20 cellular contexts compared by ENCODE assay signal in the genomic region with DNA sequence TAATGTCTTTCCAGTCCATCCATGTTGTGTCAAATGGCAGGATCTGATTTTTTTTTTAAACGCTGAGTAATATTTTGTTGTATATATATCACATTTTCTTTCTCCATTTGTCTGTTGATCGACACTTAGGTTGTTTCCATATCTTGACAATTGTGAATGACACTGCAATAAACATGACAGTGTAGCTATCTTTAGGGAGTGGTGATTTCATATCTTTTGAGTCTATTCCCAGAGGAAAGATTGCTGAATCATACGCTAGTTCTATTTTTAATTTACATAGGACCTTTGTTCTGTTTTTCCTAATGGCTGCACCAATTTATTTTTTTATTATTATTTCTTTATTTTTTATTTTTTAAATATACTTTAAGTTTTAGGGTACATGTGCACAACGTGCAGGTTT.
DNase-seq lines count a peak whose midpoint lies in the region; ATAC-seq, FAIRE-seq and TF ChIP-seq lines count a peak whose summit lies in the region.
"Had no signal": no experiment of that assay in that cellular context is flagged by ENCODE, and none has a peak within 500 bp of the region (broad histone marks: within the 10 kb centered on the region; RNA-seq: fewer than 3 reads in every experiment).

No MANE protein-coding gene starts in this region.

- H3F3A ChIP-seq in neural cell (ENCODE audit: insufficient read depth, low read length, poor library complexity, severe bottlenecking) = no peaks in the 10 kb centered on the region

- H3K9me3 ChIP-seq in neural cell (ENCODE audit: low read length) = no peaks in the 10 kb centered on the region
- H3K9me3 ChIP-seq: BE2C, Caco-2 had no signal

- in situ Hi-C loops in GM13976 (cut with MboI; ENCODE audit: low sequenced_read_pairs, unreplicated experiment) = no loop called here

- DNase-seq in left cardiac atrium (no peak), Right ventricle myocardium inferior (ENCODE audit: missing footprints) (no peak), D721Med (ENCODE audit: insufficient read length, low spot score) (no peak), GM13976 (ENCODE audit: low spot score) (no peak)
- DNase-seq in stimulated activated CD8-positive, alpha-beta memory T cell treated with anti-CD3 and anti-CD28 coated beads, Interleukin-4, amount 100 ng/mL, for 48 hours = no peak
- DNase-seq: ACHN; BE2C; C1 segment of cervical spinal cord; Caco-2; CD4-positive, CD25-positive, alpha-beta regulatory T cell; CD8-positive, alpha-beta memory T cell; DMS153; DMS79; GDM1; HCEC 1CT had no signal

- no peak overlapping the region for H3K9ac ChIP-seq in neural cell (ENCODE audit: low read length)

- TF ChIP-seq CTCF in D721Med (IDR thresholded peaks at IDR 0.05; ENCODE audit: insufficient read depth, missing control alignments) (no peak), neural cell (IDR thresholded peaks at IDR 0.05; ENCODE audit: poor library complexity, severe bottlenecking) (no peak), GM13976 (IDR thresholded peaks at IDR 0.05; ENCODE audit: borderline replicate concordance, control extremely low read depth, extremely low read depth, insufficient read depth, missing control alignments) (no peak)

- no peak for TF ChIP-seq RAD21 in neural cell (conservative IDR thresholded peaks at IDR 0.05)

- H3K27me3 ChIP-seq in neural cell (ENCODE audit: insufficient read depth, low read depth, low read length) = no peaks in the 10 kb centered on the region
- H3K27me3 ChIP-seq: BE2C had no signal

- peak; percentile 62 to 65 for ATAC-seq in left cardiac atrium
- no peak for ATAC-seq in Right ventricle myocardium inferior
- ATAC-seq: GM23338 had no signal

- H3K27ac ChIP-seq in neural cell (ENCODE audit: low read length) = no peak overlapping the region
- H3K27ac ChIP-seq: HL-60 had no signal

- intact Hi-C loops in left cardiac atrium (cut with DNase I) (no loop called here), Right ventricle myocardium inferior (cut with DNase I) (no loop called here)

- no peak overlapping the region for H3K4me3 ChIP-seq in neural cell (ENCODE audit: low read length)
- H3K4me3 ChIP-seq: GM23338 had no signal

- no peaks in the 10 kb centered on the region for H3K36me3 ChIP-seq in neural cell (ENCODE audit: insufficient read depth, low read length)
- H3K36me3 ChIP-seq: BE2C had no signal

- no peak overlapping the region for H2AFZ ChIP-seq in neural cell (ENCODE audit: low read depth, low read length)
- H2AFZ ChIP-seq: GM23338 had no signal

- no peaks in the 10 kb centered on the region for H4K20me1 ChIP-seq in neural cell (ENCODE audit: insufficient read depth)

- TF ChIP-seq EP300 in neural cell (conservative IDR thresholded peaks at IDR 0.05; ENCODE audit: poor library complexity, severe bottlenecking) = no peak

- H3K9me2 ChIP-seq in neural cell (ENCODE audit: insufficient read depth, low read length) = no peaks in the 10 kb centered on the region

- H3K4me2 ChIP-seq in neural cell (ENCODE audit: low read length) = no peak overlapping the region
- H3K4me2 ChIP-seq: GM23338 had no signal

- FAIRE-seq in D721Med (lab: Jason Lieb, UNC) = peak; percentile 21
- FAIRE-seq: A204.1, H54 had no signal

- no peaks in the 10 kb centered on the region for H3K79me2 ChIP-seq in neural cell (replicated peaks; ENCODE audit: insufficient read depth, low read length)

TF ChIP-seq in neural cell, 6 proteins besides CTCF, POLR2A, EP300 and RAD21:
- TF ChIP-seq EZH2 (IDR thresholded peaks at IDR 0.05; ENCODE audit: borderline replicate concordance, insufficient read depth, low read length, poor library complexity, severe bottlenecking) (no peak), SMC3 (conservative IDR thresholded peaks at IDR 0.05; ENCODE audit: poor library complexity) (no peak), POLR2AphosphoS5 (IDR thresholded peaks at IDR 0.05) (peak; percentile 15), MXI1 (conservative IDR thresholded peaks at IDR 0.05; ENCODE audit: poor library complexity, severe bottlenecking) (no peak)
- TF ChIP-seq, protein P1, sequence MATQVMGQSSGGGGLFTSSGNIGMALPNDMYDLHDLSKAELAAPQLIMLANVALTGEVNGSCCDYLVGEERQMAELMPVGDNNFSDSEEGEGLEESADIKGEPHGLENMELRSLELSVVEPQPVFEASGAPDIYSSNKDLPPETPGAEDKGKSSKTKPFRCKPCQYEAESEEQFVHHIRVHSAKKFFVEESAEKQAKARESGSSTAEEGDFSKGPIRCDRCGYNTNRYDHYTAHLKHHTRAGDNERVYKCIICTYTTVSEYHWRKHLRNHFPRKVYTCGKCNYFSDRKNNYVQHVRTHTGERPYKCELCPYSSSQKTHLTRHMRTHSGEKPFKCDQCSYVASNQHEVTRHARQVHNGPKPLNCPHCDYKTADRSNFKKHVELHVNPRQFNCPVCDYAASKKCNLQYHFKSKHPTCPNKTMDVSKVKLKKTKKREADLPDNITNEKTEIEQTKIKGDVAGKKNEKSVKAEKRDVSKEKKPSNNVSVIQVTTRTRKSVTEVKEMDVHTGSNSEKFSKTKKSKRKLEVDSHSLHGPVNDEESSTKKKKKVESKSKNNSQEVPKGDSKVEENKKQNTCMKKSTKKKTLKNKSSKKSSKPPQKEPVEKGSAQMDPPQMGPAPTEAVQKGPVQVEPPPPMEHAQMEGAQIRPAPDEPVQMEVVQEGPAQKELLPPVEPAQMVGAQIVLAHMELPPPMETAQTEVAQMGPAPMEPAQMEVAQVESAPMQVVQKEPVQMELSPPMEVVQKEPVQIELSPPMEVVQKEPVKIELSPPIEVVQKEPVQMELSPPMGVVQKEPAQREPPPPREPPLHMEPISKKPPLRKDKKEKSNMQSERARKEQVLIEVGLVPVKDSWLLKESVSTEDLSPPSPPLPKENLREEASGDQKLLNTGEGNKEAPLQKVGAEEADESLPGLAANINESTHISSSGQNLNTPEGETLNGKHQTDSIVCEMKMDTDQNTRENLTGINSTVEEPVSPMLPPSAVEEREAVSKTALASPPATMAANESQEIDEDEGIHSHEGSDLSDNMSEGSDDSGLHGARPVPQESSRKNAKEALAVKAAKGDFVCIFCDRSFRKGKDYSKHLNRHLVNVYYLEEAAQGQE (IDR thresholded peaks at IDR 0.05; ENCODE audit: borderline replicate concordance) = no peak
